ENCODE assay signal across 26 cellular contexts in genomic region chr7:37952240-37952639, GRCh38. TPM values are rescaled to one million over a fixed set of nuclear protein-coding genes. Genes with fewer than 3 reads are reported as not detected.
"Had no signal": no experiment of that assay in that cellular context is flagged by ENCODE, and none has a peak within 500 bp of the region (broad histone marks: within the 10 kb centered on the region; RNA-seq: fewer than 3 reads in every experiment).

No MANE protein-coding gene starts in this region.

- H3K36me3 ChIP-seq: cardiac muscle cell, esophagus squamous epithelium, neural progenitor cell, prostate gland, vagina had no signal

- H3K9me3 ChIP-seq: esophagus squamous epithelium, mucosa of descending colon, prostate gland, vagina had no signal

- H3K4me1 Mint-ChIP-seq: activated naive CD8-positive, alpha-beta T cell treated with anti-CD3 and anti-CD28 coated beads, Interleukin-2, amount 10 ng/mL, durations not matched to agents 7 days and 5 days; memory B cell had no signal

- H3K27me3 Mint-ChIP-seq: naive B cell had no signal

- H3K4me1 ChIP-seq: esophagus squamous epithelium, neural progenitor cell, prostate gland, tibial artery, vagina had no signal

- H3K36me3 Mint-ChIP-seq: activated naive CD8-positive, alpha-beta T cell treated with anti-CD3 and anti-CD28 coated beads, Interleukin-2, amount 10 ng/mL, durations not matched to agents 7 days and 5 days; memory B cell; naive B cell; neural progenitor cell had no signal

- H3K9ac ChIP-seq: neural progenitor cell had no signal

- H3K4me3 Mint-ChIP-seq: activated CD8-positive, alpha-beta T cell treated with anti-CD3 and anti-CD28 coated beads, Interleukin-2, amount 10 ng/mL, durations not matched to agents 7 days and 5 days; activated naive CD8-positive, alpha-beta T cell treated with anti-CD3 and anti-CD28 coated beads, Interleukin-2, amount 10 ng/mL, durations not matched to agents 7 days and 5 days; activated T-cell treated with anti-CD3 and anti-CD28 coated beads, Interleukin-2, amount 50 U/mL, for 24 hours; immature natural killer cell; memory B cell; naive B cell; neural progenitor cell had no signal

- H3K27ac Mint-ChIP-seq: activated CD8-positive, alpha-beta T cell treated with anti-CD3 and anti-CD28 coated beads, Interleukin-2, amount 10 ng/mL, durations not matched to agents 7 days and 5 days; activated naive CD8-positive, alpha-beta T cell treated with anti-CD3 and anti-CD28 coated beads, Interleukin-2, amount 10 ng/mL, durations not matched to agents 7 days and 5 days; activated T-cell treated with anti-CD3 and anti-CD28 coated beads, Interleukin-2, amount 50 U/mL, for 24 hours; activated T-helper 2 cell treated with anti-CD3 and anti-CD28 coated beads, Interferon-gamma antibody, Interleukin-2, Interleukin-4, amounts not matched to agents 10 μg/mL and 5 μg/mL and 100 μg/mL, durations not matched to agents 14 hours and 24 hours and 36 hours; immature natural killer cell; memory B cell; naive B cell; neural progenitor cell had no signal

- H3K27ac ChIP-seq: cardiac muscle cell, esophagus squamous epithelium, neural progenitor cell, prostate gland, skin epidermis, tibial artery, vagina had no signal

- H3K4me3 ChIP-seq: cardiac muscle cell, esophagus squamous epithelium, mucosa of descending colon, neural progenitor cell, prostate gland, skin epidermis, tibial artery, vagina had no signal

- H3K9me3 Mint-ChIP-seq: activated naive CD8-positive, alpha-beta T cell treated with anti-CD3 and anti-CD28 coated beads, Interleukin-2, amount 10 ng/mL, durations not matched to agents 7 days and 5 days; activated T-cell treated with anti-CD3 and anti-CD28 coated beads, Interleukin-2, amount 50 U/mL, for 24 hours; activated T-helper 2 cell treated with anti-CD3 and anti-CD28 coated beads, Interferon-gamma antibody, Interleukin-2, Interleukin-4, amounts not matched to agents 10 μg/mL and 5 μg/mL and 100 μg/mL, durations not matched to agents 14 hours and 24 hours and 36 hours; immature natural killer cell; neural progenitor cell had no signal

- H3K4me2 ChIP-seq: neural progenitor cell had no signal

- DNase-seq: activated CD4-positive, alpha-beta T cell treated with anti-CD3 and anti-CD28 coated beads for 48 hours; activated CD4-positive, CD25-positive, alpha-beta regulatory T cell; activated CD8-positive, alpha-beta T cell treated with anti-CD3 and anti-CD28 coated beads, Interleukin-2, amount 10 ng/mL, durations not matched to agents 7 days and 5 days; activated naive CD4-positive, alpha-beta T cell treated with Interleukin-2 at 50 U/mL for 16 hours; activated naive CD8-positive, alpha-beta T cell treated with anti-CD3 and anti-CD28 coated beads, Interleukin-2, amount 10 ng/mL, durations not matched to agents 7 days and 5 days; activated T-cell treated with anti-CD3 and anti-CD28 coated beads, Interleukin-2, amount 50 U/mL, for 24 hours; amygdala; dermis blood vessel endothelial cell; effector memory CD4-positive, alpha-beta T cell; esophagus squamous epithelium; immature natural killer cell; kidney glomerular epithelial cell; mucosa of descending colon; naive B cell; right cardiac atrium; stimulated activated naive CD8-positive, alpha-beta T cell treated with anti-CD3 and anti-CD28 coated beads, Interleukin-15, Interleukin-2, amounts not matched to agents 100 U/mL and 50 U/mL, for 24 hours; substantia nigra; tibial artery had no signal

- H3K27me3 ChIP-seq: esophagus squamous epithelium, neural progenitor cell, tibial artery, vagina had no signal

- H2AFZ ChIP-seq: neural progenitor cell had no signal

RNA-seq across cellular contexts. Expression of gene SFRP4, which starts 35.6 kb away (rescaled TPM):
- total RNA-seq: activated CD8-positive, alpha-beta T cell treated with anti-CD3 and anti-CD28 coated beads, Interleukin-2, amount 10 ng/mL, durations not matched to agents 7 days and 5 days; activated naive CD8-positive, alpha-beta T cell treated with anti-CD3 and anti-CD28 coated beads, Interleukin-2, amount 10 ng/mL, durations not matched to agents 7 days and 5 days; activated T-helper 2 cell treated with anti-CD3 and anti-CD28 coated beads, Interferon-gamma antibody, Interleukin-2, Interleukin-4, amounts not matched to agents 10 μg/mL and 5 μg/mL and 100 μg/mL, durations not matched to agents 14 hours and 24 hours and 36 hours; dermis blood vessel endothelial cell; endothelial cell of umbilical vein had no signal
- polyA plus RNA-seq: endothelial cell of umbilical vein, immature natural killer cell had no signal
